Comparison of ENCODE assay signal across 1 cellular context in genomic region chr12:98885778-98886177, GRCh38.
TF ChIP-seq lines count a peak whose summit lies in the region.

No MANE protein-coding gene starts in this region.

TF ChIP-seq in WTC11, 78 proteins besides CTCF, POLR2A, EP300 and RAD21 (continued from another document):
- TF ChIP-seq ERG (CRISPR knock-in tag; IDR thresholded peaks at IDR 0.05), result no peak
- no peak for TF ChIP-seq ELF4 (CRISPR knock-in tag; IDR thresholded peaks at IDR 0.05; ENCODE audit: low read depth)
